In genomic region chr1:16905112-16905855, GRCh38 we compare ENCODE assay signal across 9 cellular contexts. TPM values are rescaled to one million over a fixed set of nuclear protein-coding genes. Genes with fewer than 3 reads are reported as not detected.
A peak's percentile ranks its signal among the peaks of the same experiment; 100 is the strongest.
DNase-seq lines count a peak whose midpoint lies in the region; ATAC-seq and TF ChIP-seq lines count a peak whose summit lies in the region.
"Had no signal": no experiment of that assay in that cellular context is flagged by ENCODE, and none has a peak within 500 bp of the region (broad histone marks: within the 10 kb centered on the region; RNA-seq: fewer than 3 reads in every experiment).

No MANE protein-coding gene starts in this region.

- H3K27me3 Mint-ChIP-seq in activated T-helper 2 cell treated with anti-CD3 and anti-CD28 coated beads, Interferon-gamma antibody, Interleukin-2, Interleukin-4, amounts not matched to agents 10 μg/mL and 5 μg/mL and 100 μg/mL, durations not matched to agents 14 hours and 24 hours and 36 hours (ENCODE audit: low read depth), result peaks cover 2% of the 10 kb centered on the region

- H3K36me3 ChIP-seq in DND-41 (ENCODE audit: insufficient read depth, low read length) (no peaks in the 10 kb centered on the region), cardiac muscle cell (no peaks in the 10 kb centered on the region), psoas muscle (ENCODE audit: insufficient read depth in 1 of 2, low read depth in 1 of 2) (no peaks in the 10 kb centered on the region)

- H4K20me1 ChIP-seq in DND-41 (ENCODE audit: insufficient read depth, low read length), result no peaks in the 10 kb centered on the region

- H3K79me2 ChIP-seq in DND-41 (ENCODE audit: insufficient read depth, low read length), result no peaks in the 10 kb centered on the region

- ATAC-seq in DND-41 (ENCODE audit: insufficient read depth, low read depth) (peak; percentile 78), GM19452 (IDR thresholded peaks at IDR 0.05; ENCODE audit: unreplicated experiment) (peak; percentile 74), HG03442 (IDR thresholded peaks at IDR 0.05; ENCODE audit: unreplicated experiment) (peak; percentile 70), psoas muscle (peak; percentile 81 to 84 (median 83))

- H3K4me3 Mint-ChIP-seq in activated T-helper 2 cell treated with anti-CD3 and anti-CD28 coated beads, Interferon-gamma antibody, Interleukin-2, Interleukin-4, amounts not matched to agents 10 μg/mL and 5 μg/mL and 100 μg/mL, durations not matched to agents 14 hours and 24 hours and 36 hours (ENCODE audit: low read depth), result no peak overlapping the region

- H3K4me1 Mint-ChIP-seq in activated T-helper 2 cell treated with anti-CD3 and anti-CD28 coated beads, Interferon-gamma antibody, Interleukin-2, Interleukin-4, amounts not matched to agents 10 μg/mL and 5 μg/mL and 100 μg/mL, durations not matched to agents 14 hours and 24 hours and 36 hours (ENCODE audit: low read depth), result peaks cover 24% of the 10 kb centered on the region

- no peaks in the 10 kb centered on the region for H3K36me3 Mint-ChIP-seq in activated T-helper 2 cell treated with anti-CD3 and anti-CD28 coated beads, Interferon-gamma antibody, Interleukin-2, Interleukin-4, amounts not matched to agents 10 μg/mL and 5 μg/mL and 100 μg/mL, durations not matched to agents 14 hours and 24 hours and 36 hours (ENCODE audit: low read depth)

- WGBS in psoas muscle, 3 donors, result 4 to 8% (median 5%) methylated on average over 12 of the region's 12 CpGs

- intact Hi-C loops in activated T-helper 2 cell treated with anti-CD3 and anti-CD28 coated beads, Interferon-gamma antibody, Interleukin-2, Interleukin-4, amounts not matched to agents 10 μg/mL and 5 μg/mL and 100 μg/mL, durations not matched to agents 14 hours and 24 hours and 36 hours (cut with micrococcal nuclease), result loop anchor here (1.0 kb wide), 2 partner anchors 8 to 391 kb away; partner anchors contain the start of gene RNU1-1
- intact Hi-C loops in psoas muscle (cut with DNase I), result loop anchor here in 1 of 2 donors (10.0 kb wide), 1 partner anchor 390 kb away; the partner anchor contains the start of gene RNU1-1

- peak overlapping the region; percentile 97 for H3K27ac ChIP-seq in DND-41 (ENCODE audit: low read length)
- H3K27ac ChIP-seq in cardiac muscle cell, result peak overlapping the region; percentile 100
- peak overlapping the region; percentile 100 for H3K27ac ChIP-seq in psoas muscle

- no peaks in the 10 kb centered on the region for H3K27me3 ChIP-seq in DND-41 (ENCODE audit: insufficient read depth, low read length, poor library complexity)
- no peaks in the 10 kb centered on the region for H3K27me3 ChIP-seq in cardiac muscle cell
- no peaks in the 10 kb centered on the region for H3K27me3 ChIP-seq in psoas muscle (ENCODE audit: insufficient read depth in 3 of 3, low read length in 2 of 3)

- no peak overlapping the region for H3K27ac Mint-ChIP-seq in activated T-helper 2 cell treated with anti-CD3 and anti-CD28 coated beads, Interferon-gamma antibody, Interleukin-2, Interleukin-4, amounts not matched to agents 10 μg/mL and 5 μg/mL and 100 μg/mL, durations not matched to agents 14 hours and 24 hours and 36 hours
- H3K27ac Mint-ChIP-seq: nephron had no signal

- peak; percentile 72 for DNase-seq in DND-41
- DNase-seq in NCI-H748 (lab: John Stamatoyannopoulos, UW; ENCODE audit: unreplicated experiment), result peak; percentile 89
- peak; percentile 54 for DNase-seq in activated T-helper 2 cell treated with anti-CD3 and anti-CD28 coated beads, Interferon-gamma antibody, Interleukin-2, Interleukin-4, amounts not matched to agents 10 μg/mL and 5 μg/mL and 100 μg/mL, durations not matched to agents 14 hours and 24 hours and 36 hours (ENCODE audit: low spot score)
- DNase-seq in cardiac muscle cell (ENCODE audit: low read depth in 1 of 2, low spot score in 1 of 2), result peak; percentile 64 to 95
- DNase-seq in psoas muscle, result no peak
- no peak for DNase-seq in effector CD4-positive, alpha-beta T cell

- H3K4me3 ChIP-seq in DND-41 (ENCODE audit: low read depth in 1 of 2, low read length in 2 of 2) (peak overlapping the region; percentile 21 to 59; a peak in 3 of 4 replicates), cardiac muscle cell (peak overlapping the region; percentile 31), psoas muscle (peak overlapping the region; percentile 81)

- no peak for TF ChIP-seq CTCF in DND-41 (IDR thresholded peaks at IDR 0.05; ENCODE audit: borderline replicate concordance, extremely low read depth, low read length, poor library complexity, severe bottlenecking)
- TF ChIP-seq CTCF in cardiac muscle cell (IDR thresholded peaks at IDR 0.05; ENCODE audit: low read depth, low read length), result no peak
- no peak for TF ChIP-seq CTCF in psoas muscle (IDR thresholded peaks at IDR 0.05)

- H2AFZ ChIP-seq in DND-41 (ENCODE audit: low read depth, low read length), result peak overlapping the region; percentile 87

- H3K4me2 ChIP-seq in DND-41 (ENCODE audit: insufficient read depth, low read length), result peak overlapping the region; percentile 67

- no peaks in the 10 kb centered on the region for H3K9me3 Mint-ChIP-seq in activated T-helper 2 cell treated with anti-CD3 and anti-CD28 coated beads, Interferon-gamma antibody, Interleukin-2, Interleukin-4, amounts not matched to agents 10 μg/mL and 5 μg/mL and 100 μg/mL, durations not matched to agents 14 hours and 24 hours and 36 hours
- H3K9me3 Mint-ChIP-seq: nephron had no signal

- peaks cover 38% of the 10 kb centered on the region for H3K4me1 ChIP-seq in DND-41 (ENCODE audit: insufficient read depth, low read length)
- peaks cover 16% of the 10 kb centered on the region for H3K4me1 ChIP-seq in cardiac muscle cell (ENCODE audit: low read depth)
- peaks cover 10% of the 10 kb centered on the region for H3K4me1 ChIP-seq in psoas muscle

- H3K9me3 ChIP-seq in DND-41 (ENCODE audit: insufficient read depth, low read length, severe bottlenecking) (no peaks in the 10 kb centered on the region), cardiac muscle cell (ENCODE audit: low read depth) (no peaks in the 10 kb centered on the region), psoas muscle (no peaks in the 10 kb centered on the region)

- peak overlapping the region; percentile 61 for H3K9ac ChIP-seq in DND-41 (ENCODE audit: low read depth, low read length)

RNA-seq across cellular contexts. Expression of gene RNU1-2, which starts 9.5 kb away (rescaled TPM):
- total RNA-seq in activated T-helper 2 cell treated with anti-CD3 and anti-CD28 coated beads, Interferon-gamma antibody, Interleukin-2, Interleukin-4, amounts not matched to agents 10 μg/mL and 5 μg/mL and 100 μg/mL, durations not matched to agents 14 hours and 24 hours and 36 hours, result 2,033 and 2,369 TPM in 2 replicates
- under 0.01 TPM in 2 replicates for total RNA-seq in cardiac muscle cell
- 3.8 TPM in 1 of 2 replicates, not detected in the other for polyA plus RNA-seq in cardiac muscle cell
- total RNA-seq in psoas muscle, result 1,000 to 10,000 TPM; 1,264 to 5,208 (median 3,151) TPM
- polyA plus RNA-seq in psoas muscle, result not detected

RNA-seq across cellular contexts. Expression of gene CROCC, which starts 16.4 kb away (rescaled TPM):
- 25.7 and 28.6 TPM in 2 replicates for total RNA-seq in activated T-helper 2 cell treated with anti-CD3 and anti-CD28 coated beads, Interferon-gamma antibody, Interleukin-2, Interleukin-4, amounts not matched to agents 10 μg/mL and 5 μg/mL and 100 μg/mL, durations not matched to agents 14 hours and 24 hours and 36 hours
- total RNA-seq in cardiac muscle cell (17.9 and 30.3 TPM in 2 replicates), psoas muscle (1 to 10 TPM; 3.1 to 6.4 (median 4.3) TPM)
- polyA plus RNA-seq in cardiac muscle cell (12.1 and 14.6 TPM in 2 replicates), psoas muscle (1 to 10 TPM; 3.6 to 6.5 (median 4.8) TPM)

Comparison
In these comparisons a context has a peak if more than half of its experiments do, and no peak if none do; other contexts are left out.
1. DNase-seq: peak in DND-41 (single experiment), NCI-H748 (single experiment), activated T-helper 2 cell treated with anti-CD3 and anti-CD28 coated beads, Interferon-gamma antibody, Interleukin-2, Interleukin-4, amounts not matched to agents 10 μg/mL and 5 μg/mL and 100 μg/mL, durations not matched to agents 14 hours and 24 hours and 36 hours (single experiment) and cardiac muscle cell (2 of 2); none in psoas muscle (0 of 2) and effector CD4-positive, alpha-beta T cell (single experiment).
2. H3K4me3 ChIP-seq: peak in every context shown above with its lines; median percentile 81 in psoas muscle; 40 in DND-41; 31 in cardiac muscle cell.
3. RNA of gene RNU1-2, which starts 9.5 kb away (total RNA-seq): 1,264 to 5,208 TPM in psoas muscle and 2,033 to 2,369 TPM in activated T-helper 2 cell treated with anti-CD3 and anti-CD28 coated beads, Interferon-gamma antibody, Interleukin-2, Interleukin-4, amounts not matched to agents 10 μg/mL and 5 μg/mL and 100 μg/mL, durations not matched to agents 14 hours and 24 hours and 36 hours; under 0.01 TPM in cardiac muscle cell; every median in the first group is over 1,000 times any median in the second.
4. Peak in every context shown above with its lines, with median percentiles within 50 percentile points of each other: ATAC-seq and H3K27ac ChIP-seq.